9 cellular contexts compared by ENCODE assay signal in the genomic region with DNA sequence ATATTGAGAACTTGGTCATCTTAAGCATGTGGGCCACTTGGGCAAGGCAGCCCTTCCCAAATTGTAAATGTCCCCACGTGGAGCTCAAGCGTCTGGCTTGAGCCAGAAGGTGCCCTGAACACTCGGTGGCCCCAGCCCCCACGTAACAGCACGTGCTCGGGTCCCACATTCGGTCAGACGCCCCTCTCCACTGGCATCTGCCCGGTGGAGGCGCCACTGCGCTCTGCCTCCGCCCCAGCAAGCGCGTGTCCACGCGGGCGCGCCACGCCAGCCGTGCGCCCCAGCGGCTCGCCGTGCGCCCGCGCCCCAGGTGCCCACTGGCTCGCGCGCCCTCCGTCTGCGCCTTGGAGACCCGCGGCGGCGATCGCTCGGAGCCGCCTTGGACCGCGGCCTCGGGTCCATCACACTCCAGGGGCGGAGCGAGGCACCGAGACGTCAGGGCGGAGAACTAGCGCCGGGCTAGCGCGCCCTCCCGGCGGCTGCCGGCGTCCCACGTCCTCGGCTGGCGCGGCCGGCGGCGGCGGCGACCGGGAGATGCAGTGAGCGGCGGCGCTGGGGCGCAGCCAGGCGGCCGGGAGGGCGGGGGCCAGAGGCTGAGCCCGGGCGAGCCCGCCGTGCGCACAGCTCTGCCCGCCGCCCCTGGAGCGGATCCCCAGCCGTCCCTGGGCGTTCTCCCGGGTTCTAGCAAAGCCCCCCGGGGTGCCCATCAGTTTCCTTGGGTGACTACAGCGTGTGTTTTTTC. TPM values are rescaled to one million over a fixed set of nuclear protein-coding genes. Genes with fewer than 3 reads are reported as not detected.
A peak's percentile ranks its signal among the peaks of the same experiment; 100 is the strongest.
DNase-seq lines count a peak whose midpoint lies in the region; FAIRE-seq and TF ChIP-seq lines count a peak whose summit lies in the region.
"Had no signal": no experiment of that assay in that cellular context is flagged by ENCODE, and none has a peak within 500 bp of the region (broad histone marks: within the 10 kb centered on the region; RNA-seq: fewer than 3 reads in every experiment).

PALM2AKAP2 (plus strand) TSS at position 488 of the 742 bp plus-strand sequence. CDS start 291 bp downstream, outside the sequence.

- H3K4me3 ChIP-seq in MG63 (peak within 1 kb of the TSS; percentile 58), ascending aorta (peak within 1 kb of the TSS; percentile 68 to 88)

- peaks cover 3 to 12% of the 10 kb centered on the region in 2 donors for H3K4me1 ChIP-seq in ascending aorta

- intact Hi-C loops in ascending aorta (cut with DNase I): loop anchor here (1.0 to 5.0 kb wide), 4 partner anchors 15 to 128 kb away; no protein-coding TSS in a partner anchor

- H3K27me3 ChIP-seq in MG63 (peaks cover 2% of the 10 kb centered on the region; the same call in 1 of the 2 replicates), ascending aorta (no peaks in the 10 kb centered on the region)

- H3K36me3 ChIP-seq in MG63 (no peaks in the 10 kb centered on the region), ascending aorta (no peaks in the 10 kb centered on the region)

- TF ChIP-seq CTCF in D721Med (IDR thresholded peaks at IDR 0.05; ENCODE audit: insufficient read depth, missing control alignments) (peak; percentile 3), ascending aorta (IDR thresholded peaks at IDR 0.05) (peak; percentile 6 to 62 (median 31))

- peak within 1 kb of the TSS; percentile 86 to 88 for H3K27ac ChIP-seq in ascending aorta

- FAIRE-seq in D721Med (lab: Jason Lieb, UNC): no peak

- DNase-seq in D721Med (ENCODE audit: insufficient read length, low spot score) (no peak), MG63 (peak; percentile 67), ascending aorta (ENCODE audit: low spot score in 2 of 2) (peak in 1 of 2 donors; percentile 86), hippocampal formation (lab: John Stamatoyannopoulos, UW) (peak; percentile 41 to 48), retina (peak; percentile 73), NCI-H82 treated with DMSO at 0.1 percent for 48 hours (lab: John Stamatoyannopoulos, UW; ENCODE audit: unreplicated experiment) (no peak), 8988T (no peak)
- DNase-seq in activated naive CD4-positive, alpha-beta T cell (lab: John Stamatoyannopoulos, UW): no peak

- H3K9me3 ChIP-seq in MG63 (no peaks in the 10 kb centered on the region), ascending aorta (no peaks in the 10 kb centered on the region)

RNA-seq across cellular contexts. Expression of gene PALM2AKAP2, which starts in this region (rescaled TPM):
- total RNA-seq in MG63 (2014; rRNA removed; shearing (Covaris generic); ENCODE audit: low replicate concordance): 0.07 and 0.56 TPM in 2 replicates
- total RNA-seq in ascending aorta: 38.2 TPM
- total RNA-seq: naive thymus-derived CD8-positive, alpha-beta T cell had no signal

Comparison
In these comparisons a context has a peak if more than half of its experiments do, and no peak if none do; other contexts are left out.
1. RNA of gene PALM2AKAP2 (total RNA-seq): 38.2 TPM in ascending aorta (single experiment); 0.07 to 0.56 TPM in MG63; every median in the first group is over 10 times any median in the second.
2. Peak in DNase-seq and H3K4me3 ChIP-seq in MG63; RNA of the gene not detected or under 1 TPM.
3. DNase-seq: peak in hippocampal formation (2 of 2) and retina (single experiment); none in D721Med (single experiment), activated naive CD4-positive, alpha-beta T cell (0 of 4), NCI-H82 treated with DMSO at 0.1 percent for 48 hours (single experiment) and 8988T (single experiment).